Comparison of ENCODE assay signal across 11 cellular contexts in genomic region chr5:73985145-73985544, GRCh38.
A peak's percentile ranks its signal among the peaks of the same experiment; 100 is the strongest.
DNase-seq lines count a peak whose midpoint lies in the region; ATAC-seq and TF ChIP-seq lines count a peak whose summit lies in the region.
"Had no signal": no experiment of that assay in that cellular context is flagged by ENCODE, and none has a peak within 500 bp of the region (broad histone marks: within the 10 kb centered on the region; RNA-seq: fewer than 3 reads in every experiment).

No MANE protein-coding gene starts in this region.

- peaks cover 29% of the 10 kb centered on the region for H3K4me1 Mint-ChIP-seq in mesothelial cell of epicardium
- no peaks in the 10 kb centered on the region for H3K4me1 Mint-ChIP-seq in activated naive CD8-positive, alpha-beta T cell treated with anti-CD3 and anti-CD28 coated beads, Interleukin-2, amount 50 U/mL, for 24 hours
- no peaks in the 10 kb centered on the region for H3K4me1 Mint-ChIP-seq in activated CD8-positive, alpha-beta T cell treated with anti-CD3 and anti-CD28 coated beads, Interleukin-2, amount 10 ng/mL, durations not matched to agents 7 days and 5 days (ENCODE audit: low read depth)

- CTCF ChIA-PET in activated CD8-positive, alpha-beta T cell treated with anti-CD3 and anti-CD28 coated beads, Interleukin-2, amount 10 ng/mL, durations not matched to agents 7 days and 5 days (lab: Charles Lee), result interaction anchor here (0.7 kb wide), 1 partner anchor 52 kb away, joined by 3 read pairs; no protein-coding TSS in a partner anchor

- no peak for ATAC-seq in activated naive CD8-positive, alpha-beta T cell treated with anti-CD3 and anti-CD28 coated beads, Interleukin-2, amount 50 U/mL, for 24 hours
- no peak for ATAC-seq in activated CD8-positive, alpha-beta T cell treated with anti-CD3 and anti-CD28 coated beads, Interleukin-2, amount 10 ng/mL, durations not matched to agents 7 days and 5 days

- H3K9me3 Mint-ChIP-seq in mesothelial cell of epicardium, result no peaks in the 10 kb centered on the region
- no peaks in the 10 kb centered on the region for H3K9me3 Mint-ChIP-seq in activated naive CD8-positive, alpha-beta T cell treated with anti-CD3 and anti-CD28 coated beads, Interleukin-2, amount 50 U/mL, for 24 hours
- H3K9me3 Mint-ChIP-seq in activated CD8-positive, alpha-beta T cell treated with anti-CD3 and anti-CD28 coated beads, Interleukin-2, amount 10 ng/mL, durations not matched to agents 7 days and 5 days (ENCODE audit: insufficient read depth), result no peaks in the 10 kb centered on the region

- DNase-seq in GM03348 (ENCODE audit: low spot score) (peak; percentile 17), NCI-H1092 (lab: John Stamatoyannopoulos, UW) (peak; percentile 47), dermis blood vessel endothelial cell (peak; percentile 50), mesothelial cell of epicardium (ENCODE audit: low spot score in 2 of 2, unreplicated experiment in 2 of 2) (no peak), epidermal melanocyte (ENCODE audit: insufficient read length, low spot score) (no peak), NCI-H187 treated with DMSO at 0.1 percent for 48 hours (lab: John Stamatoyannopoulos, UW) (no peak)
- no peak for DNase-seq in activated naive CD8-positive, alpha-beta T cell treated with anti-CD3 and anti-CD28 coated beads, Interleukin-2, amount 50 U/mL, for 24 hours
- DNase-seq in activated CD8-positive, alpha-beta T cell treated with anti-CD3 and anti-CD28 coated beads, Interleukin-2, amount 10 ng/mL, durations not matched to agents 7 days and 5 days, result no peak
- DNase-seq: activated CD4-positive, CD25-positive, alpha-beta regulatory T cell; cerebellar nuclear complex; NCI-H187 had no signal

- no peaks in the 10 kb centered on the region for H3K36me3 Mint-ChIP-seq in mesothelial cell of epicardium
- H3K36me3 Mint-ChIP-seq in activated naive CD8-positive, alpha-beta T cell treated with anti-CD3 and anti-CD28 coated beads, Interleukin-2, amount 50 U/mL, for 24 hours (ENCODE audit: low read depth), result no peaks in the 10 kb centered on the region
- H3K36me3 Mint-ChIP-seq in activated CD8-positive, alpha-beta T cell treated with anti-CD3 and anti-CD28 coated beads, Interleukin-2, amount 10 ng/mL, durations not matched to agents 7 days and 5 days (ENCODE audit: low read depth), result no peaks in the 10 kb centered on the region

- H3K27ac Mint-ChIP-seq in mesothelial cell of epicardium, result no peak overlapping the region
- no peak overlapping the region for H3K27ac Mint-ChIP-seq in activated naive CD8-positive, alpha-beta T cell treated with anti-CD3 and anti-CD28 coated beads, Interleukin-2, amount 50 U/mL, for 24 hours
- no peak overlapping the region for H3K27ac Mint-ChIP-seq in activated CD8-positive, alpha-beta T cell treated with anti-CD3 and anti-CD28 coated beads, Interleukin-2, amount 10 ng/mL, durations not matched to agents 7 days and 5 days

- TF ChIP-seq CTCF in mesothelial cell of epicardium (IDR thresholded peaks at IDR 0.05; ENCODE audit: unreplicated experiment), result peak; percentile 51

- no peaks in the 10 kb centered on the region for H3K27me3 Mint-ChIP-seq in mesothelial cell of epicardium (ENCODE audit: low read depth)
- H3K27me3 Mint-ChIP-seq in activated naive CD8-positive, alpha-beta T cell treated with anti-CD3 and anti-CD28 coated beads, Interleukin-2, amount 50 U/mL, for 24 hours, result peaks cover 7% of the 10 kb centered on the region
- H3K27me3 Mint-ChIP-seq in activated CD8-positive, alpha-beta T cell treated with anti-CD3 and anti-CD28 coated beads, Interleukin-2, amount 10 ng/mL, durations not matched to agents 7 days and 5 days (ENCODE audit: low read depth), result no peaks in the 10 kb centered on the region

- H3K4me3 Mint-ChIP-seq in mesothelial cell of epicardium, result no peak overlapping the region
- no peak overlapping the region for H3K4me3 Mint-ChIP-seq in activated naive CD8-positive, alpha-beta T cell treated with anti-CD3 and anti-CD28 coated beads, Interleukin-2, amount 50 U/mL, for 24 hours
- no peak overlapping the region for H3K4me3 Mint-ChIP-seq in activated CD8-positive, alpha-beta T cell treated with anti-CD3 and anti-CD28 coated beads, Interleukin-2, amount 10 ng/mL, durations not matched to agents 7 days and 5 days

- POLR2A ChIA-PET in activated CD8-positive, alpha-beta T cell treated with anti-CD3 and anti-CD28 coated beads, Interleukin-2, amount 10 ng/mL, durations not matched to agents 7 days and 5 days (lab: Charles Lee), result no interaction called here

Comparison
In these comparisons a context has a peak if more than half of its experiments do, and no peak if none do; other contexts are left out.
1. DNase-seq: peak in GM03348 (single experiment), NCI-H1092 (single experiment) and dermis blood vessel endothelial cell (single experiment); none in mesothelial cell of epicardium (0 of 2), epidermal melanocyte (single experiment), activated naive CD8-positive, alpha-beta T cell treated with anti-CD3 and anti-CD28 coated beads, Interleukin-2, amount 50 U/mL, for 24 hours (single experiment), activated CD8-positive, alpha-beta T cell treated with anti-CD3 and anti-CD28 coated beads, Interleukin-2, amount 10 ng/mL, durations not matched to agents 7 days and 5 days (single experiment) and NCI-H187 treated with DMSO at 0.1 percent for 48 hours (single experiment).